Comparison of ENCODE assay signal across 20 cellular contexts in genomic region chr1:8092603-8093141, GRCh38.
DNase-seq lines count a peak whose midpoint lies in the region; ATAC-seq, FAIRE-seq and TF ChIP-seq lines count a peak whose summit lies in the region.
"Had no signal": no experiment of that assay in that cellular context is flagged by ENCODE, and none has a peak within 500 bp of the region (broad histone marks: within the 10 kb centered on the region; RNA-seq: fewer than 3 reads in every experiment).

No MANE protein-coding gene starts in this region.

- peaks cover 8% of the 10 kb centered on the region for H3K27me3 Mint-ChIP-seq in nephron (ENCODE audit: low read depth)
- H3K27me3 Mint-ChIP-seq in progenitor cell of endocrine pancreas, result no peaks in the 10 kb centered on the region

- RAD21 ChIA-PET in GM12878 (lab: Charles Lee; ENCODE audit: unreplicated experiment), result no interaction called here

- H2BK120ac ChIP-seq in trophoblast cell (ENCODE audit: insufficient read depth, low read length, poor library complexity), result no peak overlapping the region

- H3K18ac ChIP-seq in trophoblast cell (ENCODE audit: low read length), result no peak overlapping the region

- H3K79me2 ChIP-seq in ACC112 (ENCODE audit: control insufficient read depth, insufficient read depth, low read length, unreplicated experiment) (no peaks in the 10 kb centered on the region), GM12878 (ENCODE audit: control insufficient read depth, insufficient read depth, low read length) (no peaks in the 10 kb centered on the region), trophoblast cell (ENCODE audit: control insufficient read depth, insufficient read depth, low read length, poor library complexity) (no peaks in the 10 kb centered on the region)

- no peak overlapping the region for H3K4ac ChIP-seq in trophoblast cell (ENCODE audit: low read depth, low read length)

- H3K4me1 Mint-ChIP-seq in nephron (peaks cover 43% of the 10 kb centered on the region), progenitor cell of endocrine pancreas (ENCODE audit: low read depth) (peaks cover 41% of the 10 kb centered on the region)

- no peak overlapping the region for H4K8ac ChIP-seq in trophoblast cell (ENCODE audit: low read depth, low read length)

- no peak overlapping the region for H4K12ac ChIP-seq in trophoblast cell (ENCODE audit: low read depth, low read length)

- no peak overlapping the region for H2BK5ac ChIP-seq in trophoblast cell (ENCODE audit: low read depth, low read length, poor library complexity)

- H3K79me1 ChIP-seq in trophoblast cell (ENCODE audit: low read length), result peaks cover 3% of the 10 kb centered on the region

- no peaks in the 10 kb centered on the region for H4K20me1 ChIP-seq in GM12878 (ENCODE audit: control insufficient read depth, insufficient read depth)

- SMC1A ChIA-PET in GM12878 (lab: Charles Lee; ENCODE audit: uncharacterized antibody, unreplicated experiment), result interaction anchor here (1.2 kb wide), 1 partner anchor 10 kb away, joined by 3 read pairs; no protein-coding TSS in a partner anchor

- FAIRE-seq in GM12878 (lab: Jason Lieb, UNC), result no peak
- FAIRE-seq: H1 had no signal

- no peak for TF ChIP-seq RAD21 in GM12878 (IDR thresholded peaks at IDR 0.05; ENCODE audit: insufficient read depth, low read depth, low read length)

- H3K9me3 ChIP-seq in GM12878 (replicated peaks; ENCODE audit: control insufficient read depth, insufficient read depth, low read length), result no peaks in the 10 kb centered on the region
- H3K9me3 ChIP-seq in trophoblast cell (ENCODE audit: insufficient read depth, low read depth, low read length), result no peaks in the 10 kb centered on the region
- H3K9me3 ChIP-seq: MG63 had no signal

- H3K27ac ChIP-seq in ACC112 (ENCODE audit: low read depth, low read length) (peak overlapping the region; percentile 96), GM12878 (ENCODE audit: control insufficient read depth, insufficient read depth) (no peak overlapping the region), trophoblast cell (ENCODE audit: low read depth, low read length) (no peak overlapping the region)
- H3K27ac ChIP-seq: KMS-11 had no signal

- no peak for ATAC-seq in GM12878

- no peak overlapping the region for H3K4me3 ChIP-seq in ACC112 (ENCODE audit: low read depth, low read length)
- H3K4me3 ChIP-seq in GM12878, result no peak overlapping the region
- H3K4me3 ChIP-seq in trophoblast cell (ENCODE audit: low read depth, low read length), result no peak overlapping the region
- H3K4me3 ChIP-seq: MG63 had no signal

- H3K27me3 ChIP-seq in ACC112 (ENCODE audit: insufficient read depth, low read length) (no peaks in the 10 kb centered on the region), GM12878 (replicated peaks in 1 of 2; ENCODE audit: control insufficient read depth in 2 of 2, insufficient read depth in 2 of 2, low read length in 1 of 2) (no peaks in the 10 kb centered on the region), trophoblast cell (ENCODE audit: insufficient read depth, low read length) (no peaks in the 10 kb centered on the region)
- H3K27me3 ChIP-seq: MG63 had no signal

- no peaks in the 10 kb centered on the region for H3K36me3 Mint-ChIP-seq in nephron (ENCODE audit: low read depth)
- H3K36me3 Mint-ChIP-seq in progenitor cell of endocrine pancreas (ENCODE audit: insufficient read depth), result no peaks in the 10 kb centered on the region

- CTCF ChIA-PET in GM12878 (lab: Yijun Ruan, JAX), result no interaction called here

- H3K4me3 Mint-ChIP-seq in nephron, result no peak overlapping the region
- no peak overlapping the region for H3K4me3 Mint-ChIP-seq in progenitor cell of endocrine pancreas (ENCODE audit: low read depth)
- H3K4me3 Mint-ChIP-seq: B cell; CD4-positive, alpha-beta T cell had no signal

- H3K4me2 ChIP-seq in GM12878 (ENCODE audit: control insufficient read depth, insufficient read depth) (no peak overlapping the region), trophoblast cell (ENCODE audit: low read length) (no peak overlapping the region)
- H3K4me2 ChIP-seq: KMS-11 had no signal

- no peak overlapping the region for H2BK12ac ChIP-seq in trophoblast cell (ENCODE audit: low read length)

- in situ Hi-C loops in GM12878 (cut with MboI), result no loop called here

- H3K27ac Mint-ChIP-seq in nephron (peak overlapping the region in 2 of 3 experiments; percentile 15 to 49), progenitor cell of endocrine pancreas (no peak overlapping the region)
- H3K27ac Mint-ChIP-seq: B cell; CD4-positive, alpha-beta T cell had no signal

- H3K23ac ChIP-seq in trophoblast cell (ENCODE audit: low read length), result no peak overlapping the region

- TF ChIP-seq CTCF in GM12878 (IDR thresholded peaks at IDR 0.05 in 2 of 3, conservative IDR thresholded peaks at IDR 0.05 in 1 of 3; ENCODE audit: control insufficient read depth in 2 of 3, extremely low read depth in 1 of 3, insufficient read depth in 1 of 3, low read depth in 3 of 3, low read length in 3 of 3) (no peak), nephron (IDR thresholded peaks at IDR 0.05; ENCODE audit: unreplicated experiment in 3 of 3) (no peak), progenitor cell of endocrine pancreas (IDR thresholded peaks at IDR 0.05; ENCODE audit: unreplicated experiment) (no peak)

- H2AFZ ChIP-seq in ACC112 (ENCODE audit: low read length, unreplicated experiment) (no peak overlapping the region), GM12878 (ENCODE audit: control insufficient read depth, low read depth, low read length) (no peak overlapping the region), trophoblast cell (ENCODE audit: insufficient read depth, low read length, poor library complexity) (no peak overlapping the region)

- no peak for TF ChIP-seq POLR2A in GM12878 (IDR thresholded peaks at IDR 0.05; ENCODE audit: low read depth, low read length)

- no peak overlapping the region for H2AK5ac ChIP-seq in trophoblast cell (ENCODE audit: low read length)

- DNase-seq in NCI-H2227 treated with DMSO at 0.1 percent for 48 hours (lab: John Stamatoyannopoulos, UW) (peak; percentile 78), GM12878 (ENCODE audit: low read depth, low spot score) (no peak), progenitor cell of endocrine pancreas (ENCODE audit: low spot score, unreplicated experiment) (no peak), trophoblast cell (no peak), DMS 273 treated with DMSO at 0.1 percent for 48 hours (lab: John Stamatoyannopoulos, UW) (no peak)
- DNase-seq in central memory CD4-positive, alpha-beta T cell, result no peak
- DNase-seq: ACHN; CD4-positive, alpha-beta T cell; DND-41; GDM1; NCI-H1105; NCI-H2029 treated with DMSO at 0.1 percent for 48 hours; NCI-H526 treated with DMSO at 0.1 percent for 48 hours; SIG-M5 had no signal

- no TSS peak for BruUV-seq in GM12878 (replicated peaks; lab: Mats Ljungman, UMichigan)

- H3K4me1 ChIP-seq in ACC112 (ENCODE audit: control insufficient read depth, insufficient read depth, low read length, unreplicated experiment) (peaks cover 66% of the 10 kb centered on the region), GM12878 (ENCODE audit: control insufficient read depth, insufficient read depth, low read length) (peaks cover 5% of the 10 kb centered on the region; the same call in 1 of the 2 replicates), trophoblast cell (ENCODE audit: control insufficient read depth in 1 of 2, insufficient read depth in 2 of 2, low read length in 2 of 2) (peaks cover 5 to 6% of the 10 kb centered on the region in 2 experiments)

- H3K9ac ChIP-seq in GM12878 (ENCODE audit: control insufficient read depth, insufficient read depth, low read length), result no peak overlapping the region
- H3K9ac ChIP-seq in trophoblast cell (ENCODE audit: low read length), result no peak overlapping the region
- H3K9ac ChIP-seq: KMS-11 had no signal

- POLR2A ChIA-PET in GM12878 (lab: Charles Lee), result interaction anchor here (0.6 kb wide), 1 partner anchor 193 kb away, joined by 3 read pairs; no protein-coding TSS in a partner anchor

- no peak overlapping the region for H4K91ac ChIP-seq in trophoblast cell (ENCODE audit: low read depth, low read length)

- no peak for TF ChIP-seq EP300 in GM12878 (IDR thresholded peaks at IDR 0.05; ENCODE audit: borderline replicate concordance in 1 of 2, control insufficient read depth in 1 of 2, low read depth in 2 of 2, low read length in 2 of 2)

- H3K14ac ChIP-seq in trophoblast cell (ENCODE audit: low read length), result no peak overlapping the region

- H3K36me3 ChIP-seq in ACC112 (ENCODE audit: insufficient read depth, low read length), result no peaks in the 10 kb centered on the region
- H3K36me3 ChIP-seq in GM12878 (ENCODE audit: control insufficient read depth in 2 of 2, insufficient read depth in 2 of 2, low read length in 1 of 2), result no peaks in the 10 kb centered on the region
- no peaks in the 10 kb centered on the region for H3K36me3 ChIP-seq in trophoblast cell (ENCODE audit: control insufficient read depth in 1 of 2, insufficient read depth in 2 of 2, low read length in 2 of 2)
- H3K36me3 ChIP-seq: MG63 had no signal

- intact Hi-C loops in GM12878 (cut with micrococcal nuclease; ENCODE audit: unreplicated experiment), result no loop called here

- WGBS in GM12878 (ENCODE audit: insufficient coverage, insufficient replicate concordance, low lambda C conversion rate, missing lambda C conversion rate), result 67% methylated on average over 13 of the region's 13 CpGs
- WGBS in trophoblast cell (ENCODE audit: extremely low coverage, insufficient coverage, insufficient read length), result no CpG with 5 or more reads among the region's 13 CpGs

- no peaks in the 10 kb centered on the region for H3K9me3 Mint-ChIP-seq in nephron
- no peaks in the 10 kb centered on the region for H3K9me3 Mint-ChIP-seq in progenitor cell of endocrine pancreas (ENCODE audit: low read depth)
- H3K9me3 Mint-ChIP-seq: CD4-positive, alpha-beta T cell had no signal

TF ChIP-seq in GM12878, 131 proteins besides CTCF, POLR2A, EP300 and RAD21:
- TF ChIP-seq RCOR1 (conservative IDR thresholded peaks at IDR 0.05; ENCODE audit: low read depth, low read length) (no peak), BCL3 (IDR thresholded peaks at IDR 0.05; ENCODE audit: borderline replicate concordance, insufficient read depth, low read depth, low read length, poor library complexity, severe bottlenecking) (peak; percentile 74)
